8 cellular contexts compared by ENCODE assay signal in genomic region chr20:20780127-20780822, GRCh38.
DNase-seq lines count a peak whose midpoint lies in the region; ATAC-seq and TF ChIP-seq lines count a peak whose summit lies in the region.

No MANE protein-coding gene starts in this region.

- peaks cover 22% of the 10 kb centered on the region for H3K4me1 ChIP-seq in mucosa of descending colon (ENCODE audit: low read depth)

- TF ChIP-seq CTCF in cardiac fibroblast (IDR thresholded peaks at IDR 0.05; ENCODE audit: low read depth, low read length): no peak
- TF ChIP-seq CTCF in mucosa of descending colon (IDR thresholded peaks at IDR 0.05): no peak

- intact Hi-C loops in mucosa of descending colon (cut with DNase I, micrococcal nuclease): no loop called here

- H3K4me3 ChIP-seq in cardiac fibroblast (replicated peaks in 1 of 2; ENCODE audit: low read depth in 2 of 2, low read length in 2 of 2) (no peak overlapping the region), mucosa of descending colon (no peak overlapping the region)

- H3K36me3 ChIP-seq in mucosa of descending colon (ENCODE audit: low read depth): no peaks in the 10 kb centered on the region

- ATAC-seq in mucosa of descending colon (peak; percentile 94), HG03039 (IDR thresholded peaks at IDR 0.05; ENCODE audit: unreplicated experiment) (no peak), HG03442 (IDR thresholded peaks at IDR 0.05; ENCODE audit: unreplicated experiment) (no peak)

- H3K9me3 ChIP-seq in mucosa of descending colon: no peaks in the 10 kb centered on the region

- peak; percentile 3 to 18 for DNase-seq in SHP77 (lab: John Stamatoyannopoulos, UW)
- DNase-seq in SHP77 treated with DMSO at 0.1 percent for 48 hours (lab: John Stamatoyannopoulos, UW): no peak
- peak; percentile 20 for DNase-seq in NAMALWA (ENCODE audit: low spot score)
- DNase-seq in cardiac fibroblast (ENCODE audit: low read depth in 2 of 2): peak; percentile 6 to 41
- peak; percentile 63 to 86 (median 72) for DNase-seq in mucosa of descending colon
- no peak for DNase-seq in OCI-M2 (lab: John Stamatoyannopoulos, UW; ENCODE audit: unreplicated experiment)

Comparison
In these comparisons a context has a peak if more than half of its experiments do, and no peak if none do; other contexts are left out.
1. DNase-seq: peak in SHP77 (2 of 2), NAMALWA (single experiment), cardiac fibroblast (2 of 2) and mucosa of descending colon (3 of 3); none in SHP77 treated with DMSO at 0.1 percent for 48 hours (single experiment) and OCI-M2 (single experiment).